19 cellular contexts compared by ENCODE assay signal in the genomic region with DNA sequence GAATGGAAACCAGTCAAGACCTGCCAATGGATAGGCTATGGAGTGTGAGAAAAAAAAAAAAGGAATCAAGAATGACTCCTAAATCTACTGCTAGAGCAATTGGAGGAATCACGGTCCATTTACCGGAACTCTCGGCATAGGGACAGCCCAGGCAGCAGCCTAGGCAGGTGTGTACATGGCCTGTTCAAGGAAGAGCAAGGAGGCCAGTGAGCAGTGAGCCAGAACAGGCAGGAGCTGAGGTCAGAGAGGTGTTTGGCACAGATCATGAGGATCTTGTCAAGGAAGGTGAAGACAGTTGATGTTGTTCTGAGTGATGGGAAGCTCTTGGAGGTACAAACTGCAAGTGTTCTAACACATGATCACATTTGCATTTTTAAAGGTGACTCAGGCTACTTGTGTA. TPM values are rescaled to one million over a fixed set of nuclear protein-coding genes. Genes with fewer than 3 reads are reported as not detected.
DNase-seq lines count a peak whose midpoint lies in the region; ATAC-seq and FAIRE-seq lines count a peak whose summit lies in the region.
"Had no signal": no experiment of that assay in that cellular context is flagged by ENCODE, and none has a peak within 500 bp of the region (broad histone marks: within the 10 kb centered on the region; RNA-seq: fewer than 3 reads in every experiment).

No MANE protein-coding gene starts in this region.

- ATAC-seq in HG02840 (IDR thresholded peaks at IDR 0.05; ENCODE audit: low FRiP score, unreplicated experiment): no peak
- ATAC-seq: CD8-positive, alpha-beta T cell; GM23338; HCT116 had no signal

- FAIRE-seq in HTR-8/SVneo (lab: Jason Lieb, UNC): no peak
- FAIRE-seq: D721Med, GM12891, GM18507 had no signal

- in situ Hi-C loops in ACHN (cut with HindIII; ENCODE audit: low pct_ligation_motif_present, low pct_unique_long_range_greater_than_20kb, low sequenced_read_pairs): no loop called here
- in situ Hi-C loops in Caki2 (cut with HindIII; ENCODE audit: low pct_unique_long_range_greater_than_20kb, low sequenced_read_pairs): no loop called here

- DNase-seq in ACHN (peak; percentile 22), Caki2 (ENCODE audit: low read depth) (peak; percentile 18), NCI-H69 (lab: John Stamatoyannopoulos, UW) (peak; percentile 12), glomerular visceral epithelial cell (ENCODE audit: extremely low spot score) (peak; percentile 56), anterior cingulate cortex (lab: John Stamatoyannopoulos, UW) (no peak), HTR-8/SVneo (ENCODE audit: insufficient read length, low spot score) (no peak)
- DNase-seq: Caco-2; CD4-positive, CD25-positive, alpha-beta regulatory T cell; CD8-positive, alpha-beta T cell; DMS 273 treated with DMSO at 0.1 percent for 48 hours; GF-D8; H9 had no signal

RNA-seq across cellular contexts. Expression of gene HHAT, which starts 40.6 kb away (rescaled TPM):
- total RNA-seq in Caki2 (2014; rRNA removed; shearing (Covaris generic); ENCODE audit: low replicate concordance): 6.2 and 8.2 TPM in 2 replicates

RNA-seq across cellular contexts. Expression of gene SERTAD4, which starts 55.5 kb away (rescaled TPM):
- total RNA-seq in Caki2 (2014; rRNA removed; shearing (Covaris generic); ENCODE audit: low replicate concordance): 0.95 and 1.1 TPM in 2 replicates
- total RNA-seq: B cell; CD4-positive, CD25-positive, alpha-beta regulatory T cell; CD8-positive, alpha-beta T cell had no signal

Comparison
In these comparisons a context has a peak if more than half of its experiments do, and no peak if none do; other contexts are left out.
1. DNase-seq: peak in ACHN (single experiment), Caki2 (single experiment), NCI-H69 (single experiment) and glomerular visceral epithelial cell (single experiment); none in anterior cingulate cortex (0 of 58) and HTR-8/SVneo (single experiment).